In genomic region chr1:175649416-175649815, GRCh38 we compare ENCODE assay signal across 22 cellular contexts.
"Had no signal": no experiment of that assay in that cellular context is flagged by ENCODE, and none has a peak within 500 bp of the region (broad histone marks: within the 10 kb centered on the region; RNA-seq: fewer than 3 reads in every experiment).

No MANE protein-coding gene starts in this region.

- H3K4me1 Mint-ChIP-seq: naive thymus-derived CD8-positive, alpha-beta T cell; nephron progenitor cell; stimulated activated memory B cell treated with anti-CD40 and anti-IgM and Interleukin-4, amounts not matched to agents 10 μg/mL and 1 μg/mL and 100 μg/mL, for 72 hours had no signal

- H3K9me3 Mint-ChIP-seq: immature natural killer cell; naive thymus-derived CD8-positive, alpha-beta T cell; nephron progenitor cell; stimulated activated memory B cell treated with anti-CD40 and anti-IgM and Interleukin-4, amounts not matched to agents 10 μg/mL and 1 μg/mL and 100 μg/mL, for 72 hours; stimulated activated naive CD8-positive, alpha-beta T cell treated with anti-CD3 and anti-CD28 coated beads, Interleukin-15, Interleukin-2, amounts not matched to agents 100 ng/mL and 50 ng/mL, for 24 hours had no signal

- DNase-seq: dorsolateral prefrontal cortex; effector CD8-positive, alpha-beta T cell; foreskin keratinocyte; heart left ventricle; immature natural killer cell; islet precursor cell; kidney glomerular epithelial cell; left colon; left ventricle myocardium inferior; lower lobe of right lung; naive thymus-derived CD8-positive, alpha-beta T cell; nephron progenitor cell; nucleus accumbens; psoas muscle; right cardiac atrium; sigmoid colon; stimulated activated CD4-positive, alpha-beta T cell treated with anti-CD3 and anti-CD28 coated beads, Interleukin-2, amount 100 ng/mL, for 24 hours; stimulated activated CD4-positive, alpha-beta T cell treated with anti-CD3 and anti-CD28 coated beads, Interleukin-4, amount 100 ng/mL, for 24 hours; trophoblast cell had no signal

- H3K4me3 Mint-ChIP-seq: immature natural killer cell; naive thymus-derived CD8-positive, alpha-beta T cell; nephron progenitor cell; stimulated activated memory B cell treated with anti-CD40 and anti-IgM and Interleukin-4, amounts not matched to agents 10 μg/mL and 1 μg/mL and 100 μg/mL, for 72 hours; stimulated activated naive CD8-positive, alpha-beta T cell treated with anti-CD3 and anti-CD28 coated beads, Interleukin-15, Interleukin-2, amounts not matched to agents 100 ng/mL and 50 ng/mL, for 24 hours had no signal

- ATAC-seq: foreskin keratinocyte; gastroesophageal sphincter; heart left ventricle; left colon; lower lobe of right lung; naive thymus-derived CD8-positive, alpha-beta T cell; psoas muscle; right cardiac atrium; stimulated activated memory B cell treated with anti-CD40 and anti-IgM and Interleukin-4, amounts not matched to agents 10 μg/mL and 1 μg/mL and 100 μg/mL, for 72 hours had no signal

- H3K36me3 Mint-ChIP-seq: immature natural killer cell; naive thymus-derived CD8-positive, alpha-beta T cell; stimulated activated memory B cell treated with anti-CD40 and anti-IgM and Interleukin-4, amounts not matched to agents 10 μg/mL and 1 μg/mL and 100 μg/mL, for 72 hours had no signal

- H3K27ac Mint-ChIP-seq: immature natural killer cell; naive thymus-derived CD8-positive, alpha-beta T cell; nephron progenitor cell; stimulated activated memory B cell treated with anti-CD40 and anti-IgM and Interleukin-4, amounts not matched to agents 10 μg/mL and 1 μg/mL and 100 μg/mL, for 72 hours; stimulated activated naive CD8-positive, alpha-beta T cell treated with anti-CD3 and anti-CD28 coated beads, Interleukin-15, Interleukin-2, amounts not matched to agents 100 ng/mL and 50 ng/mL, for 24 hours had no signal

- H3K27me3 Mint-ChIP-seq: stimulated activated memory B cell treated with anti-CD40 and anti-IgM and Interleukin-4, amounts not matched to agents 10 μg/mL and 1 μg/mL and 100 μg/mL, for 72 hours; stimulated activated naive CD8-positive, alpha-beta T cell treated with anti-CD3 and anti-CD28 coated beads, Interleukin-15, Interleukin-2, amounts not matched to agents 100 ng/mL and 50 ng/mL, for 24 hours had no signal
